In the genomic region with DNA sequence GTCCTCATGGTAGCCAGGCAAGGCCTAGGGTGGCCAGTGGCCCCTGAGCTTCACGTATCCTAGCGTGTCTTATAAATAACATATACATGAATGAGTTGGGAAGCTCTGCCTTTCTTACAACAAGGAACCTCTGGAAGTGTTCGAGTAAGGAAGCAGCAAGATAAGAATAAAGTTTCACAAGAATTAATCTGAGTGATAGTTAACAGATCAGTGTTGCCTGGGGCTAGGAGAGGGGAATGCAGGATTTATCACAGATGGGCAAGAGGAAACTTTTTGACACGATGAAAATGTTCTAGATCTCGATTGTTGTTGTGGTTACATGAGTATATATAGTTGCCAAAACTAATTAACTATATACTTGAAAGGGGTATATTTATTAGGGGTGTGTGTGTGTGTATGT, we compare ENCODE assay signal across 5 cellular contexts.
"Had no signal": no experiment of that assay in that cellular context is flagged by ENCODE, and none has a peak within 500 bp of the region (broad histone marks: within the 10 kb centered on the region; RNA-seq: fewer than 3 reads in every experiment).

No MANE protein-coding gene starts in this region.

- H3K9me3 Mint-ChIP-seq: GM23338, H9, IgD-negative memory B cell had no signal

- DNase-seq: H9, HCEC 1CT had no signal

- H3K4me3 ChIP-seq: GM23338 had no signal

- H3K4me3 Mint-ChIP-seq: GM23338, H9, IgD-negative memory B cell had no signal

- ATAC-seq: GM23338, HepG2 had no signal

- H3K36me3 Mint-ChIP-seq: IgD-negative memory B cell had no signal

- H3K4me1 Mint-ChIP-seq: IgD-negative memory B cell had no signal

- H3K27ac Mint-ChIP-seq: GM23338, H9, IgD-negative memory B cell had no signal
